Comparison of ENCODE assay signal across 1 cellular context in the genomic region with DNA sequence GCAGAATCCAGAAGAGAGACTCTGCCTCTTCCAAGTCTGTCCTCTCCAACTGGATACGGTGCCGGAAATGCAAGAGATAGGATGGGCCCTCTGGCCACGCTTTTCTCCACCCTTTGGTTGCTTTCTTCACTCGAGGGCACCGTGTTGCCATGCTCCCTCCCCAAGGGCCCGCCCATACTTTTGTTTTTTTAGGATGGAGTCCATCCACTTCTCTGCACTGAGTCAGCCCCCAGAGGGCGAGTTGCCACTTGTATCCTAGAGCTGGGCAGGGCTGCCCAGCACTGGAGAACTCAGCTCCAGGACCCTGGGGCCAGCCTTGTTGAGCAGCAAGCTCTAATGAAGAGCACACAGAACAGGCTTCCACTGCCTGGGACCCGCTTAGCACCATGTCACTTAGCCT.
TF ChIP-seq lines count a peak whose summit lies in the region.

No MANE protein-coding gene starts in this region.

TF ChIP-seq in endothelial cell of umbilical vein, 7 proteins besides CTCF, POLR2A, EP300 and RAD21:
- TF ChIP-seq FOS (IDR thresholded peaks at IDR 0.05; ENCODE audit: borderline replicate concordance, insufficient read depth, low read length): no peak
- no peak for TF ChIP-seq JUN (IDR thresholded peaks at IDR 0.05; ENCODE audit: borderline replicate concordance, insufficient read depth, insufficient read length, low read depth)
- TF ChIP-seq, protein P1, sequence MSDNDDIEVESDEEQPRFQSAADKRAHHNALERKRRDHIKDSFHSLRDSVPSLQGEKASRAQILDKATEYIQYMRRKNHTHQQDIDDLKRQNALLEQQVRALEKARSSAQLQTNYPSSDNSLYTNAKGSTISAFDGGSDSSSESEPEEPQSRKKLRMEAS (IDR thresholded peaks at IDR 0.05; ENCODE audit: insufficient read depth, insufficient read length): no peak
- no peak for TF ChIP-seq GATA2 (IDR thresholded peaks at IDR 0.05; ENCODE audit: insufficient read depth, insufficient read length, low read depth, low read length)
- TF ChIP-seq EZH2 (IDR thresholded peaks at IDR 0.05; ENCODE audit: borderline replicate concordance, low read depth, low read length, severe bottlenecking): no peak
- TF ChIP-seq POLR2AphosphoS5 (IDR thresholded peaks at IDR 0.05; ENCODE audit: insufficient read depth, low read depth, low read length): no peak
- no peak for TF ChIP-seq MYC (IDR thresholded peaks at IDR 0.05; ENCODE audit: low read depth, low read length)
